In the genomic region with DNA sequence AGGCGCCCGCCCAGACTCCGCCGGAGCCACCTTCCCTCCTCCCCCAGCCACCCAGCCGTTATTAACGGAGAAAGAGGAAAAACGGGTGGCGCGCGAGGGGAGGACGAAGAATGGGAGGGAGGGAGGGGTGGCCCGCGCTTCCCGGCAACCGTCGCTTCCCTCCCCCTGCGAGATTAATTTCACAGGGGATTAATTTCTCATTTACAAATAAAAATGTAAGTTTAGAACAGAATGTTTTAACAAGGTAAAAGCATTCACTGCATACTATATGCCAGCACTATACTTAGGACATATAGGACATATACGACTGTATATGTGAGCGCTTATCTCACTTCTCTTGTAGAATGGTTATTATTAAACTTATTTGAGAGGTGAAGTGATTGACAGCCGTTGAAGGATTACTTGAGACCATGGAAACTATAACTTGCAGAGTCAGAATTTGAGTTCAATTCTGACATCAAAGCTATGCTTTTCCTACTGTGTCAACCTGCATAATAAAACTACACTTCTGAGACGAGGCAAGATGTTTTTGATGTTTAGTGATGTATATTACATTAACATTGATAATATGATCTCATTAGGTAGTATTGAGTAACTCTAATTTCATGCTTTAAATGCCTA, we compare ENCODE assay signal across 8 cellular contexts.
DNase-seq lines count a peak whose midpoint lies in the region; ATAC-seq and TF ChIP-seq lines count a peak whose summit lies in the region.
"Not testable (repeated sequence)": the region's sequence is repeated elsewhere in the genome, so short reads cannot be mapped to it uniquely, and the experiment has no call there.

No MANE protein-coding gene starts in this region.

- in situ Hi-C loops in astrocyte of the cerebellum (cut with HindIII; ENCODE audit: low sequenced_read_pairs) = not testable (repeated sequence)

- CTCF ChIA-PET in A673 (lab: Charles Lee) = not testable (repeated sequence)

- intact Hi-C loops in A673 (cut with micrococcal nuclease; ENCODE audit: unreplicated experiment) = not testable (repeated sequence)

- not testable (repeated sequence) for TF ChIP-seq CTCF in A673 (conservative IDR thresholded peaks at IDR 0.05; ENCODE audit: low read depth, low read length); astrocyte of the cerebellum (IDR thresholded peaks at IDR 0.05; ENCODE audit: low read depth, low read length, missing control alignments); fibroblast of villous mesenchyme (IDR thresholded peaks at IDR 0.05; ENCODE audit: insufficient read depth, low read depth, low read length)

- DNase-seq in A673 (ENCODE audit: low spot score) = peak; percentile 4
- peak; percentile 56 for DNase-seq in NCI-H1092 (lab: John Stamatoyannopoulos, UW)
- not testable (repeated sequence) for DNase-seq in astrocyte of the cerebellum (ENCODE audit: low read depth); fibroblast of villous mesenchyme (ENCODE audit: low read depth)

- H3K9ac ChIP-seq in skeletal muscle satellite cell (ENCODE audit: low read depth, low read length) = peak overlapping the region; percentile 86

- H3K36me3 ChIP-seq in A673 (ENCODE audit: insufficient read depth, low read length, poor library complexity, severe bottlenecking); mesodermal cell (ENCODE audit: control insufficient read depth, insufficient read depth, low read length); skeletal muscle satellite cell (ENCODE audit: insufficient read depth, low read length): not testable (repeated sequence)

- BruUV-seq in A673 (replicated peaks; lab: Mats Ljungman, UMichigan) = not testable (repeated sequence)

- not testable (repeated sequence) for H3K9me3 ChIP-seq in A673 (ENCODE audit: low read depth, low read length, poor library complexity, severe bottlenecking); mesodermal cell (ENCODE audit: control insufficient read depth, low read length); skeletal muscle satellite cell (replicated peaks; ENCODE audit: low read length)

- not testable (repeated sequence) for H3K27me3 ChIP-seq in A673 (replicated peaks; ENCODE audit: insufficient read depth, low read depth, low read length, poor library complexity); skeletal muscle satellite cell (ENCODE audit: control insufficient read depth, insufficient read depth, low read length)

- H3K4me3 ChIP-seq in A673 (ENCODE audit: low read depth, low read length, poor library complexity, severe bottlenecking) (peak overlapping the region; percentile 73), astrocyte of the cerebellum (ENCODE audit: low read depth, low read length) (peak overlapping the region; percentile 58), fibroblast of villous mesenchyme (ENCODE audit: low read depth, low read length) (peak overlapping the region; percentile 63), mesodermal cell (ENCODE audit: extremely low read depth, insufficient read depth, low read length, poor library complexity, severe bottlenecking) (peak overlapping the region; percentile 59), skeletal muscle satellite cell (ENCODE audit: low read length) (peak overlapping the region; percentile 88)

- peak; percentile 26 for ATAC-seq in GM19395 (IDR thresholded peaks at IDR 0.05; ENCODE audit: unreplicated experiment)
- peak; percentile 11 for ATAC-seq in SK-N-SH treated with all-trans-retinoic acid at 6 μM for 48 hours

- WGBS in mesodermal cell (ENCODE audit: insufficient coverage in 2 of 2), 2 experiments = no CpG with 5 or more reads among the region's 21 CpGs

- peak overlapping the region; percentile 64 for H3K4me2 ChIP-seq in skeletal muscle satellite cell (ENCODE audit: low read length)

- H3K27ac ChIP-seq in A673 (ENCODE audit: low read depth, low read length, poor library complexity, severe bottlenecking); mesodermal cell (ENCODE audit: low read depth, low read length, severe bottlenecking): not testable (repeated sequence)

- POLR2A ChIA-PET in A673 (lab: Charles Lee; ENCODE audit: low non-redundant PET) = not testable (repeated sequence)

- not testable (repeated sequence) for H3K4me1 ChIP-seq in A673 (ENCODE audit: insufficient read depth, low read length, poor library complexity, severe bottlenecking); mesodermal cell (ENCODE audit: control insufficient read depth, insufficient read depth, low read length, poor library complexity, severe bottlenecking); skeletal muscle satellite cell (ENCODE audit: control insufficient read depth, insufficient read depth, low read length)
